20 cellular contexts compared by ENCODE assay signal in genomic region chr17:72143245-72143644, GRCh38. TPM values are rescaled to one million over a fixed set of nuclear protein-coding genes. Genes with fewer than 3 reads are reported as not detected.
"Had no signal": no experiment of that assay in that cellular context is flagged by ENCODE, and none has a peak within 500 bp of the region (broad histone marks: within the 10 kb centered on the region; RNA-seq: fewer than 3 reads in every experiment).

No MANE protein-coding gene starts in this region.

- H3K4me3 ChIP-seq: lower lobe of right lung, neural progenitor cell, ovary, thoracic aorta, uterus had no signal

- ATAC-seq: activated CD8-positive, alpha-beta T cell treated with anti-CD3 and anti-CD28 coated beads for 36 hours; activated T-cell treated with anti-CD3 and anti-CD28 coated beads, Interleukin-2, amount 50 U/mL, for 72 hours; lower lobe of right lung; stimulated activated naive CD8-positive, alpha-beta T cell treated with anti-CD3 and anti-CD28 coated beads, Interleukin-15, amount 100 ng/mL, for 72 hours had no signal

- H3K9me3 ChIP-seq: lower lobe of right lung, ovary, thoracic aorta, uterus had no signal

- DNase-seq: activated CD4-positive, alpha-beta T cell treated with anti-CD3 and anti-CD28 coated beads for 4 hours; activated CD8-positive, alpha-beta memory T cell treated with anti-CD3 and anti-CD28 coated beads, Interleukin-2, amount 50 U/mL, for 4 hours; activated CD8-positive, alpha-beta T cell treated with anti-CD3 and anti-CD28 coated beads for 36 hours; activated gamma-delta T cell treated with Interleukin-2 at 50 U/mL for 16 hours; activated naive CD8-positive, alpha-beta T cell treated with anti-CD3 and anti-CD28 coated beads for 36 hours; activated T-cell treated with anti-CD3 and anti-CD28 coated beads, Interleukin-2, amount 50 U/mL, for 72 hours; brain microvascular endothelial cell; cerebellar nuclear complex; erythroblast; hypothalamus; kidney glomerular epithelial cell; lower lobe of right lung; ovary; stimulated activated CD4-positive, alpha-beta T cell treated with anti-CD3 and anti-CD28 coated beads, Interleukin-4, amount 100 ng/mL, for 4 hours; stimulated activated naive CD8-positive, alpha-beta T cell treated with anti-CD3 and anti-CD28 coated beads, Interleukin-15, amount 100 ng/mL, for 72 hours; uterus; WERI-Rb-1 had no signal

- H3K36me3 ChIP-seq: brain microvascular endothelial cell, lower lobe of right lung, neural progenitor cell, ovary, thoracic aorta, uterus, WERI-Rb-1 had no signal

- H3K4me1 ChIP-seq: lower lobe of right lung, neural progenitor cell, uterus had no signal

RNA-seq across cellular contexts. Expression of gene SOX9, which starts 22.4 kb away (rescaled TPM):
- total RNA-seq: activated CD8-positive, alpha-beta T cell treated with anti-CD3 and anti-CD28 coated beads for 36 hours; activated naive CD8-positive, alpha-beta T cell treated with anti-CD3 and anti-CD28 coated beads for 36 hours; activated T-cell treated with anti-CD3 and anti-CD28 coated beads, Interleukin-2, amount 50 U/mL, for 72 hours; dermis microvascular lymphatic vessel endothelial cell had no signal
